In the genomic region with DNA sequence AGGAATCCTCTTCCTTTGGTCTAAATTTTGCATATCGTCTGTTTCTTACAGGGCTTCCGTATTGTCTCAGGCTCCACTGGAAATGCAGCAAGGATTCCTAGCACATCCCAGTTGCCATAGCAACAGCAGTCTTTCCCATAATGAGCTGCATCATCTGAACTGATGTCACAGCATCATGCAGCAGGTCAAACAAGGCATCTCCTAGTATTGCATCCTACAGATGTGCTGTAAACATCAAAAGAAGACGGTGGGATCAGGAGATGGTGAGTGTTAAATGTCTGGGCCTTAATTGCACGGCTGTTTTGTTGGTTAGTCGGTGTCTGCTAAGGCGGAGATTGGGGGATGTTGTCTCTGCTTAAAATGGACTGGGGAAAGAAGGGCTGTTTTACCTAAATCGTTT, we compare ENCODE assay signal across 12 cellular contexts. TPM values are rescaled to one million over a fixed set of nuclear protein-coding genes. Genes with fewer than 3 reads are reported as not detected.
DNase-seq lines count a peak whose midpoint lies in the region; ATAC-seq and TF ChIP-seq lines count a peak whose summit lies in the region.
"Had no signal": no experiment of that assay in that cellular context is flagged by ENCODE, and none has a peak within 500 bp of the region (broad histone marks: within the 10 kb centered on the region; RNA-seq: fewer than 3 reads in every experiment).

A gene with protein sequence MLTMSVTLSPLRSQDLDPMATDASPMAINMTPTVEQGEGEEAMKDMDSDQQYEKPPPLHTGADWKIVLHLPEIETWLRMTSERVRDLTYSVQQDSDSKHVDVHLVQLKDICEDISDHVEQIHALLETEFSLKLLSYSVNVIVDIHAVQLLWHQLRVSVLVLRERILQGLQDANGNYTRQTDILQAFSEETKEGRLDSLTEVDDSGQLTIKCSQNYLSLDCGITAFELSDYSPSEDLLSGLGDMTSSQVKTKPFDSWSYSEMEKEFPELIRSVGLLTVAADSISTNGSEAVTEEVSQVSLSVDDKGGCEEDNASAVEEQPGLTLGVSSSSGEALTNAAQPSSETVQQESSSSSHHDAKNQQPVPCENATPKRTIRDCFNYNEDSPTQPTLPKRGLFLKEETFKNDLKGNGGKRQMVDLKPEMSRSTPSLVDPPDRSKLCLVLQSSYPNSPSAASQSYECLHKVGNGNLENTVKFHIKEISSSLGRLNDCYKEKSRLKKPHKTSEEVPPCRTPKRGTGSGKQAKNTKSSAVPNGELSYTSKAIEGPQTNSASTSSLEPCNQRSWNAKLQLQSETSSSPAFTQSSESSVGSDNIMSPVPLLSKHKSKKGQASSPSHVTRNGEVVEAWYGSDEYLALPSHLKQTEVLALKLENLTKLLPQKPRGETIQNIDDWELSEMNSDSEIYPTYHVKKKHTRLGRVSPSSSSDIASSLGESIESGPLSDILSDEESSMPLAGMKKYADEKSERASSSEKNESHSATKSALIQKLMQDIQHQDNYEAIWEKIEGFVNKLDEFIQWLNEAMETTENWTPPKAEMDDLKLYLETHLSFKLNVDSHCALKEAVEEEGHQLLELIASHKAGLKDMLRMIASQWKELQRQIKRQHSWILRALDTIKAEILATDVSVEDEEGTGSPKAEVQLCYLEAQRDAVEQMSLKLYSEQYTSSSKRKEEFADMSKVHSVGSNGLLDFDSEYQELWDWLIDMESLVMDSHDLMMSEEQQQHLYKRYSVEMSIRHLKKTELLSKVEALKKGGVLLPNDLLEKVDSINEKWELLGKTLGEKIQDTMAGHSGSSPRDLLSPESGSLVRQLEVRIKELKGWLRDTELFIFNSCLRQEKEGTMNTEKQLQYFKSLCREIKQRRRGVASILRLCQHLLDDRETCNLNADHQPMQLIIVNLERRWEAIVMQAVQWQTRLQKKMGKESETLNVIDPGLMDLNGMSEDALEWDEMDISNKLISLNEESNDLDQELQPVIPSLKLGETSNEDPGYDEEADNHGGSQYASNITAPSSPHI (N-terminal part only) (plus strand): TSS at position 153 of the 400 bp plus-strand sequence. CDS start 104,196 bp downstream, outside the sequence.

- no peak for TF ChIP-seq POLR2A in sigmoid colon (IDR thresholded peaks at IDR 0.05)

- no peaks in the 10 kb centered on the region for H3K4me1 Mint-ChIP-seq in stimulated activated naive B cell treated with anti-CD40 and anti-IgM and Interleukin-4, amounts not matched to agents 10 μg/mL and 1 μg/mL and 100 μg/mL, for 72 hours

- WGBS in sigmoid colon, 2 donors: 79 to 88% methylated on average over 7 of the region's 7 CpGs

- H3K4me3 ChIP-seq in sigmoid colon (no peak within 1 kb of the TSS), tibial artery (no peak within 1 kb of the TSS)
- H3K4me3 ChIP-seq: colonic mucosa had no signal

- no peak within 1 kb of the TSS for H3K27ac Mint-ChIP-seq in stimulated activated naive B cell treated with anti-CD40 and anti-IgM and Interleukin-4, amounts not matched to agents 10 μg/mL and 1 μg/mL and 100 μg/mL, for 72 hours
- H3K27ac Mint-ChIP-seq: activated T-cell treated with anti-CD3 and anti-CD28 coated beads, Interleukin-2, amount 50 U/mL, for 72 hours had no signal

- H3K27ac ChIP-seq in sigmoid colon (no peak within 1 kb of the TSS), tibial artery (no peak within 1 kb of the TSS)
- H3K27ac ChIP-seq: colonic mucosa, WERI-Rb-1 had no signal

- peaks cover 4 to 5% of the 10 kb centered on the region in 2 donors for H3K9me3 Mint-ChIP-seq in stimulated activated naive B cell treated with anti-CD40 and anti-IgM and Interleukin-4, amounts not matched to agents 10 μg/mL and 1 μg/mL and 100 μg/mL, for 72 hours

- peaks cover 6% of the 10 kb centered on the region in 2 donors for H3K27me3 Mint-ChIP-seq in stimulated activated naive B cell treated with anti-CD40 and anti-IgM and Interleukin-4, amounts not matched to agents 10 μg/mL and 1 μg/mL and 100 μg/mL, for 72 hours

- peaks cover 0 to 2% of the 10 kb centered on the region in 2 donors for H3K36me3 Mint-ChIP-seq in stimulated activated naive B cell treated with anti-CD40 and anti-IgM and Interleukin-4, amounts not matched to agents 10 μg/mL and 1 μg/mL and 100 μg/mL, for 72 hours

- TF ChIP-seq CTCF in sigmoid colon (IDR thresholded peaks at IDR 0.05) (no peak), tibial artery (IDR thresholded peaks at IDR 0.05) (no peak)

- H3K36me3 ChIP-seq in sigmoid colon (no peaks in the 10 kb centered on the region), tibial artery (no peaks in the 10 kb centered on the region)
- H3K36me3 ChIP-seq: colonic mucosa, WERI-Rb-1 had no signal

- H3K27me3 ChIP-seq in sigmoid colon: no peaks in the 10 kb centered on the region
- H3K27me3 ChIP-seq in tibial artery: no peaks in the 10 kb centered on the region
- H3K27me3 ChIP-seq: colonic mucosa had no signal

- H3K4me3 Mint-ChIP-seq in stimulated activated naive B cell treated with anti-CD40 and anti-IgM and Interleukin-4, amounts not matched to agents 10 μg/mL and 1 μg/mL and 100 μg/mL, for 72 hours: no peak within 1 kb of the TSS
- H3K4me3 Mint-ChIP-seq: activated T-cell treated with anti-CD3 and anti-CD28 coated beads, Interleukin-2, amount 50 U/mL, for 72 hours had no signal

- ATAC-seq in stimulated activated naive B cell treated with anti-CD40 and anti-IgM and Interleukin-4, amounts not matched to agents 10 μg/mL and 1 μg/mL and 100 μg/mL, for 72 hours (replicated peaks): no peak
- ATAC-seq: activated T-cell treated with anti-CD3 and anti-CD28 coated beads, Interleukin-2, amount 50 U/mL, for 72 hours; PC-3 had no signal

- intact Hi-C loops in sigmoid colon (cut with DNase I) (no loop called here), tibial artery (cut with DNase I; ENCODE audit: low total_unique reads) (no loop called here)

- H3K4me1 ChIP-seq in sigmoid colon (no peaks in the 10 kb centered on the region), tibial artery (no peaks in the 10 kb centered on the region)
- H3K4me1 ChIP-seq: colonic mucosa had no signal

- TF ChIP-seq EP300 in sigmoid colon (IDR thresholded peaks at IDR 0.05): no peak

- DNase-seq in NCI-H1417 treated with DMSO at 0.1 percent for 48 hours (lab: John Stamatoyannopoulos, UW) (peak; percentile 55), amniotic epithelial cell (ENCODE audit: low read depth) (peak; percentile 31), hippocampal formation (lab: John Stamatoyannopoulos, UW) (peak; percentile 70 to 96), sigmoid colon (no peak), GOT3 (lab: John Stamatoyannopoulos, UW) (no peak), tibial artery (no peak)
- no peak for DNase-seq in stimulated activated naive B cell treated with anti-CD40 and anti-IgM and Interleukin-4, amounts not matched to agents 10 μg/mL and 1 μg/mL and 100 μg/mL, for 72 hours
- no peak for DNase-seq in stimulated activated CD4-positive, alpha-beta T cell treated with anti-CD3 and anti-CD28 coated beads, Interleukin-2, amount 100 ng/mL, for 48 hours
- DNase-seq: activated T-cell treated with anti-CD3 and anti-CD28 coated beads, Interleukin-2, amount 50 U/mL, for 72 hours; colonic mucosa; PC-3; WERI-Rb-1 had no signal

- H3K9me3 ChIP-seq in sigmoid colon (no peaks in the 10 kb centered on the region), tibial artery (no peaks in the 10 kb centered on the region)
- H3K9me3 ChIP-seq: colonic mucosa had no signal

RNA-seq across cellular contexts. Expression of the gene that starts here (rescaled TPM):
- 10 to 100 TPM; 25.5 to 56.2 (median 37.6) TPM for total RNA-seq in sigmoid colon
- 1 to 10 TPM in 1 of 3 donors, under 1 TPM in 1, not detected in 1; 0.60 to 1.6 TPM for polyA plus RNA-seq in sigmoid colon

Comparison
In these comparisons a context has a peak if more than half of its experiments do, and no peak if none do; other contexts are left out.
1. DNase-seq: peak in NCI-H1417 treated with DMSO at 0.1 percent for 48 hours (single experiment), amniotic epithelial cell (single experiment) and hippocampal formation (2 of 2); none in sigmoid colon (single experiment), stimulated activated naive B cell treated with anti-CD40 and anti-IgM and Interleukin-4, amounts not matched to agents 10 μg/mL and 1 μg/mL and 100 μg/mL, for 72 hours (single experiment), GOT3 (single experiment), stimulated activated CD4-positive, alpha-beta T cell treated with anti-CD3 and anti-CD28 coated beads, Interleukin-2, amount 100 ng/mL, for 48 hours (0 of 2) and tibial artery (0 of 2).